ENCODE assay signal across 10 cellular contexts in genomic region chr12:48003226-48004038, GRCh38. TPM values are rescaled to one million over a fixed set of nuclear protein-coding genes. Genes with fewer than 3 reads are reported as not detected.
DNase-seq lines count a peak whose midpoint lies in the region; ATAC-seq and TF ChIP-seq lines count a peak whose summit lies in the region.
"Had no signal": no experiment of that assay in that cellular context is flagged by ENCODE, and none has a peak within 500 bp of the region (broad histone marks: within the 10 kb centered on the region; RNA-seq: fewer than 3 reads in every experiment).

No MANE protein-coding gene starts in this region.

- no peak overlapping the region for H3K27ac ChIP-seq in breast epithelium
- no peak overlapping the region for H3K27ac ChIP-seq in thymus (ENCODE audit: low read depth)
- no peak overlapping the region for H3K27ac ChIP-seq in adrenal gland
- H3K27ac ChIP-seq: KMS-11 had no signal

- H3K36me3 ChIP-seq in breast epithelium (no peaks in the 10 kb centered on the region), thymus (ENCODE audit: control insufficient read depth, insufficient read depth) (no peaks in the 10 kb centered on the region), adrenal gland (replicated peaks in 1 of 2) (no peaks in the 10 kb centered on the region)

- TF ChIP-seq POLR2A in breast epithelium (IDR thresholded peaks at IDR 0.05): no peak
- TF ChIP-seq POLR2A in adrenal gland (IDR thresholded peaks at IDR 0.05): no peak

- H3K4me1 ChIP-seq in breast epithelium: peaks cover 13 to 19% of the 10 kb centered on the region in 2 donors
- H3K4me1 ChIP-seq in thymus (ENCODE audit: control insufficient read depth, insufficient read depth, low read length): peaks cover 7% of the 10 kb centered on the region
- peaks cover 21 to 27% of the 10 kb centered on the region in 2 donors for H3K4me1 ChIP-seq in adrenal gland (replicated peaks in 1 of 2)

- peaks cover 5% of the 10 kb centered on the region for H3K4me1 Mint-ChIP-seq in MCF 10A (ENCODE audit: insufficient read depth, unreplicated experiment)

- CTCF ChIA-PET in MCF 10A (lab: Yijun Ruan, JAX): no interaction called here

- POLR2A ChIA-PET in MCF 10A (lab: Yijun Ruan, JAX): no interaction called here

- H3K4me3 Mint-ChIP-seq in MCF 10A (ENCODE audit: unreplicated experiment): no peak overlapping the region

- H3K27me3 Mint-ChIP-seq in MCF 10A (ENCODE audit: insufficient read depth, unreplicated experiment): peaks cover 76% of the 10 kb centered on the region

- H3K9me3 Mint-ChIP-seq in MCF 10A (ENCODE audit: unreplicated experiment): no peaks in the 10 kb centered on the region

- H3K36me3 Mint-ChIP-seq in MCF 10A (ENCODE audit: insufficient read depth, unreplicated experiment): no peaks in the 10 kb centered on the region

- H3K27me3 ChIP-seq in breast epithelium (peaks cover 7 to 35% of the 10 kb centered on the region in 2 donors), thymus (ENCODE audit: control insufficient read depth, insufficient read depth) (peaks cover 79% of the 10 kb centered on the region), adrenal gland (peaks cover 46% of the 10 kb centered on the region)

- no TSS peak for BruUV-seq in MCF 10A (replicated peaks; lab: Mats Ljungman, UMichigan)

- H3K9me3 ChIP-seq in breast epithelium: no peaks in the 10 kb centered on the region
- H3K9me3 ChIP-seq in iPS-18c (ENCODE audit: control insufficient read depth, insufficient read depth, low read length): no peaks in the 10 kb centered on the region
- no peaks in the 10 kb centered on the region for H3K9me3 ChIP-seq in thymus (ENCODE audit: control insufficient read depth)
- no peaks in the 10 kb centered on the region for H3K9me3 ChIP-seq in adrenal gland (replicated peaks in 1 of 3)

- no peak for ATAC-seq in HG03097 (IDR thresholded peaks at IDR 0.05; ENCODE audit: low FRiP score, unreplicated experiment)

- no peak overlapping the region for H3K27ac Mint-ChIP-seq in MCF 10A (ENCODE audit: low read depth, unreplicated experiment)

- no peak for TF ChIP-seq CTCF in breast epithelium (IDR thresholded peaks at IDR 0.05)
- no peak for TF ChIP-seq CTCF in MCF 10A (IDR thresholded peaks at IDR 0.05; ENCODE audit: unreplicated experiment)
- TF ChIP-seq CTCF in adrenal gland (IDR thresholded peaks at IDR 0.05): no peak

- H3K4me3 ChIP-seq in breast epithelium (peak overlapping the region; percentile 29 to 71 (median 53)), iPS-18c (ENCODE audit: insufficient read depth, low read depth, low read length) (peak overlapping the region; percentile 42), thymus (ENCODE audit: low read length) (peak overlapping the region; percentile 27), adrenal gland (no peak overlapping the region)

- DNase-seq in breast epithelium (ENCODE audit: low spot score in 2 of 2) (no peak), MCF 10A (ENCODE audit: unreplicated experiment) (no peak), OCI-M1 (lab: John Stamatoyannopoulos, UW) (no peak), adrenal gland (no peak)
- DNase-seq in activated CD4-positive, CD25-positive, alpha-beta regulatory T cell treated with anti-CD3 and anti-CD28 coated beads, Interleukin-2, amount 50 U/mL, for 72 hours: peak; percentile 26
- DNase-seq: activated gamma-delta T cell treated with Interleukin-2 at 50 U/mL for 16 hours had no signal

- intact Hi-C loops in breast epithelium (cut with DNase I; ENCODE audit: low total_unique reads): no loop called here
- intact Hi-C loops in MCF 10A (cut with micrococcal nuclease): loop anchor here (5.0 kb wide), 1 partner anchor 154 kb away; the partner anchor contains the start of gene ASB8
- intact Hi-C loops in adrenal gland (cut with DNase I): no loop called here

- 5% methylated on average over 38 of the region's 38 CpGs for WGBS in thymus
- WGBS in adrenal gland, 4 donors: 32 to 49% (median 37%) methylated on average over 26 to 38 of the region's 38 CpGs

RNA-seq across cellular contexts. Expression of gene COL2A1, which starts 0.8 kb away (rescaled TPM):
- total RNA-seq in breast epithelium: 1 to 10 TPM in 2 of 3 donors, not detected in 1; 1.6 to 3.2 TPM
- total RNA-seq in MCF 10A (2022): 0.12 TPM in 1 of 2 replicates, not detected in the other
- 0.57 TPM for polyA plus RNA-seq in thymus
- under 1 TPM in 5 of 8 donors, not detected in 3; 0.14 to 0.63 (median 0.26) TPM for total RNA-seq in adrenal gland
- polyA plus RNA-seq in adrenal gland: under 1 TPM; 0.07 to 0.20 (median 0.16) TPM

RNA-seq across cellular contexts. Expression of gene TMEM106C, which starts 40.0 kb away (rescaled TPM):
- total RNA-seq in breast epithelium (100 to 1,000 TPM in 1 of 3 donors, 10 to 100 TPM in 2; 35.2 to 131 (median 73.4) TPM), MCF 10A (2022) (39.0 and 50.0 TPM in 2 replicates), adrenal gland (100 to 1,000 TPM in 2 of 8 donors, 10 to 100 TPM in 6; 28.8 to 119 (median 56.8) TPM)
- polyA plus RNA-seq in thymus (25.5 TPM), adrenal gland (10 to 100 TPM; 24.6 to 51.6 (median 31.5) TPM)

Comparison
In these comparisons a context has a peak if more than half of its experiments do, and no peak if none do; other contexts are left out.
1. H3K4me3 ChIP-seq: peak in breast epithelium (3 of 3), iPS-18c (single experiment) and thymus (single experiment); none in adrenal gland (0 of 4).